14 cellular contexts compared by ENCODE assay signal in genomic region chr10:69464401-69464800, GRCh38. TPM values are rescaled to one million over a fixed set of nuclear protein-coding genes. Genes with fewer than 3 reads are reported as not detected.
DNase-seq lines count a peak whose midpoint lies in the region; ATAC-seq and TF ChIP-seq lines count a peak whose summit lies in the region.
"Had no signal": no experiment of that assay in that cellular context is flagged by ENCODE, and none has a peak within 500 bp of the region (broad histone marks: within the 10 kb centered on the region; RNA-seq: fewer than 3 reads in every experiment).

No MANE protein-coding gene starts in this region.

- H3K27ac Mint-ChIP-seq in stimulated activated memory B cell treated with anti-CD40 and anti-IgM and Interleukin-4, amounts not matched to agents 10 μg/mL and 1 μg/mL and 100 μg/mL, for 72 hours: peak overlapping the region; percentile 15
- H3K27ac Mint-ChIP-seq: HFFc6 had no signal

- ATAC-seq in lower lobe of right lung: no peak
- ATAC-seq in stimulated activated memory B cell treated with anti-CD40 and anti-IgM and Interleukin-4, amounts not matched to agents 10 μg/mL and 1 μg/mL and 100 μg/mL, for 72 hours: no peak

- H3K9me2 ChIP-seq in SK-N-SH: no peaks in the 10 kb centered on the region

- H3K36me3 ChIP-seq in adipocyte (ENCODE audit: control insufficient read depth, insufficient read depth, low read length, severe bottlenecking): no peaks in the 10 kb centered on the region
- no peaks in the 10 kb centered on the region for H3K36me3 ChIP-seq in lower lobe of right lung
- no peaks in the 10 kb centered on the region for H3K36me3 ChIP-seq in SK-N-SH (replicated peaks in 1 of 2; ENCODE audit: control insufficient read depth in 1 of 2, insufficient read depth in 2 of 2, low read length in 1 of 2)

- no peaks in the 10 kb centered on the region for H3K79me2 ChIP-seq in SK-N-SH (ENCODE audit: insufficient read depth)
- H3K79me2 ChIP-seq: parathyroid adenoma had no signal

- H3K4me3 Mint-ChIP-seq in stimulated activated memory B cell treated with anti-CD40 and anti-IgM and Interleukin-4, amounts not matched to agents 10 μg/mL and 1 μg/mL and 100 μg/mL, for 72 hours: no peak overlapping the region
- H3K4me3 Mint-ChIP-seq: HFFc6; stimulated activated naive CD8-positive, alpha-beta T cell treated with anti-CD3 and anti-CD28 coated beads, Interleukin-15, Interleukin-2, amounts not matched to agents 100 ng/mL and 50 ng/mL, for 24 hours had no signal

- H3K4me2 ChIP-seq in SK-N-SH: no peak overlapping the region

- H3K9me3 ChIP-seq in adipocyte (ENCODE audit: control insufficient read depth, low read length) (no peaks in the 10 kb centered on the region), lower lobe of right lung (no peaks in the 10 kb centered on the region), SK-N-SH (no peaks in the 10 kb centered on the region)

- H3K4me1 ChIP-seq in adipocyte (ENCODE audit: control insufficient read depth, insufficient read depth, low read length) (peaks cover 58% of the 10 kb centered on the region), lower lobe of right lung (peaks cover 73% of the 10 kb centered on the region), SK-N-SH (ENCODE audit: control insufficient read depth in 1 of 2, insufficient read depth in 2 of 2, low read depth in 1 of 2, low read length in 1 of 2) (peaks cover 8 to 23% of the 10 kb centered on the region in 2 experiments; a peak in 2 of 4 replicates)
- H3K4me1 ChIP-seq: parathyroid adenoma had no signal

- no peak for TF ChIP-seq CTCF in HL-60 (IDR thresholded peaks at IDR 0.05; ENCODE audit: insufficient read depth, low read length)
- no peak for TF ChIP-seq CTCF in lower lobe of right lung (IDR thresholded peaks at IDR 0.05)
- no peak for TF ChIP-seq CTCF in SK-N-SH (IDR thresholded peaks at IDR 0.05)

- no peaks in the 10 kb centered on the region for H3F3A ChIP-seq in SK-N-SH (replicated peaks; ENCODE audit: insufficient read depth)

- H2AFZ ChIP-seq in SK-N-SH (ENCODE audit: low read depth): no peak overlapping the region
- H2AFZ ChIP-seq: parathyroid adenoma had no signal

- H3K4me3 ChIP-seq in HL-60 (replicated peaks; ENCODE audit: insufficient read depth, low read length) (no peak overlapping the region), adipocyte (ENCODE audit: low read length) (no peak overlapping the region), lower lobe of right lung (no peak overlapping the region), SK-N-SH (ENCODE audit: low read depth in 2 of 2, low read length in 1 of 2) (no peak overlapping the region)

- H3K27me3 ChIP-seq in HL-60 (ENCODE audit: insufficient read depth, poor library complexity, severe bottlenecking) (no peaks in the 10 kb centered on the region), adipocyte (replicated peaks; ENCODE audit: control insufficient read depth, insufficient read depth, low read length) (no peaks in the 10 kb centered on the region), lower lobe of right lung (ENCODE audit: low read depth) (no peaks in the 10 kb centered on the region), SK-N-SH (ENCODE audit: insufficient read depth) (no peaks in the 10 kb centered on the region)

- H3K9ac ChIP-seq in adipocyte (ENCODE audit: low read length) (peak overlapping the region; percentile 59), SK-N-SH (no peak overlapping the region)
- H3K9ac ChIP-seq: parathyroid adenoma had no signal

- H4K20me1 ChIP-seq in SK-N-SH (ENCODE audit: insufficient read depth): no peaks in the 10 kb centered on the region

- no peak for DNase-seq in HL-60 (ENCODE audit: low read depth in 1 of 2, low spot score in 1 of 2)
- DNase-seq in adipocyte (ENCODE audit: low read depth): no peak
- DNase-seq in lower lobe of right lung: no peak
- DNase-seq in SK-N-SH: no peak
- DNase-seq in DMS153 (lab: John Stamatoyannopoulos, UW): no peak
- DNase-seq in RKO (ENCODE audit: low spot score): no peak
- DNase-seq: HFFc6; NCI-H1417; SHP77; stimulated activated CD4-positive, alpha-beta T cell treated with anti-CD3 and anti-CD28 coated beads, Interleukin-4, amount 100 ng/mL, for 1 hour had no signal

- no peak for TF ChIP-seq RAD21 in SK-N-SH (IDR thresholded peaks at IDR 0.05; ENCODE audit: low read length)

- POLR2A ChIA-PET in SK-N-SH (lab: Yijun Ruan, JAX): no interaction called here

- peaks cover 12% of the 10 kb centered on the region for H3K4me1 Mint-ChIP-seq in stimulated activated memory B cell treated with anti-CD40 and anti-IgM and Interleukin-4, amounts not matched to agents 10 μg/mL and 1 μg/mL and 100 μg/mL, for 72 hours

- H3K36me3 Mint-ChIP-seq in stimulated activated memory B cell treated with anti-CD40 and anti-IgM and Interleukin-4, amounts not matched to agents 10 μg/mL and 1 μg/mL and 100 μg/mL, for 72 hours: no peaks in the 10 kb centered on the region

- intact Hi-C loops in lower lobe of right lung (cut with DNase I): no loop called here

- TF ChIP-seq EP300 in SK-N-SH (IDR thresholded peaks at IDR 0.05; ENCODE audit: borderline replicate concordance in 1 of 2, low read depth in 1 of 2, low read length in 1 of 2): no peak

- H3K9me3 Mint-ChIP-seq in stimulated activated memory B cell treated with anti-CD40 and anti-IgM and Interleukin-4, amounts not matched to agents 10 μg/mL and 1 μg/mL and 100 μg/mL, for 72 hours: no peaks in the 10 kb centered on the region
- H3K9me3 Mint-ChIP-seq: HFFc6; stimulated activated naive CD8-positive, alpha-beta T cell treated with anti-CD3 and anti-CD28 coated beads, Interleukin-15, Interleukin-2, amounts not matched to agents 100 ng/mL and 50 ng/mL, for 24 hours had no signal

- peaks cover 6% of the 10 kb centered on the region for H3K27me3 Mint-ChIP-seq in stimulated activated memory B cell treated with anti-CD40 and anti-IgM and Interleukin-4, amounts not matched to agents 10 μg/mL and 1 μg/mL and 100 μg/mL, for 72 hours
- H3K27me3 Mint-ChIP-seq: stimulated activated naive CD8-positive, alpha-beta T cell treated with anti-CD3 and anti-CD28 coated beads, Interleukin-15, Interleukin-2, amounts not matched to agents 100 ng/mL and 50 ng/mL, for 24 hours had no signal

- WGBS in SK-N-SH (ENCODE audit: low lambda C conversion rate): 77% methylated on average over 7 of the region's 7 CpGs

- CTCF ChIA-PET in SK-N-SH (lab: Yijun Ruan, JAX): interaction anchor here (1.8 kb wide), 1 partner anchor 17 kb away, joined by 6 read pairs; no protein-coding TSS in a partner anchor

- peak overlapping the region; percentile 62 for H3K27ac ChIP-seq in HL-60 (replicated peaks)
- peak overlapping the region; percentile 74 for H3K27ac ChIP-seq in lower lobe of right lung
- no peak overlapping the region for H3K27ac ChIP-seq in SK-N-SH (ENCODE audit: low read depth in 2 of 2, low read length in 1 of 2)
- H3K27ac ChIP-seq: parathyroid adenoma had no signal

TF ChIP-seq in SK-N-SH, 30 proteins besides CTCF, POLR2A, EP300 and RAD21:
- TF ChIP-seq, protein P1, sequence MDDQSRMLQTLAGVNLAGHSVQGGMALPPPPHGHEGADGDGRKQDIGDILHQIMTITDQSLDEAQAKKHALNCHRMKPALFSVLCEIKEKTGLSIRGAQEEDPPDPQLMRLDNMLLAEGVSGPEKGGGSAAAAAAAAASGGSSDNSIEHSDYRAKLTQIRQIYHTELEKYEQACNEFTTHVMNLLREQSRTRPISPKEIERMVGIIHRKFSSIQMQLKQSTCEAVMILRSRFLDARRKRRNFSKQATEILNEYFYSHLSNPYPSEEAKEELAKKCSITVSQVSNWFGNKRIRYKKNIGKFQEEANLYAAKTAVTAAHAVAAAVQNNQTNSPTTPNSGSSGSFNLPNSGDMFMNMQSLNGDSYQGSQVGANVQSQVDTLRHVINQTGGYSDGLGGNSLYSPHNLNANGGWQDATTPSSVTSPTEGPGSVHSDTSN (IDR thresholded peaks at IDR 0.05): no peak
- no peak for TF ChIP-seq NRF1 (IDR thresholded peaks at IDR 0.05; ENCODE audit: low read depth, low read length)
- TF ChIP-seq TAF1 (IDR thresholded peaks at IDR 0.05; ENCODE audit: borderline replicate concordance, low read depth, low read length): no peak
- no peak for TF ChIP-seq YY1 (IDR thresholded peaks at IDR 0.05; ENCODE audit: low read depth)
- TF ChIP-seq POLR2AphosphoS5 (IDR thresholded peaks at IDR 0.05; ENCODE audit: low read depth, low read length): no peak
- TF ChIP-seq ELF1 (IDR thresholded peaks at IDR 0.05): no peak

RNA-seq across cellular contexts. Expression of gene TSPAN15, which starts 13.1 kb away (rescaled TPM):
- total RNA-seq in lower lobe of right lung: 46.1 TPM
- 8.5 and 13.8 TPM in 2 replicates for polyA plus RNA-seq in SK-N-SH (2012; rRNA removed)
- 8.0 and 9.7 TPM in 2 replicates for polyA plus RNA-seq in SK-N-SH (2012; cell fraction: cytosol; rRNA removed)
- polyA plus RNA-seq in SK-N-SH (2012; cell fraction: nucleus; rRNA removed): 7.3 and 8.3 TPM in 2 replicates

RNA-seq across cellular contexts. Expression of gene TACR2, which starts 47.7 kb away (rescaled TPM):
- 1.2 TPM for total RNA-seq in lower lobe of right lung
- polyA plus RNA-seq in SK-N-SH (2012; rRNA removed): 0.02 and 0.05 TPM in 2 replicates
- polyA plus RNA-seq in SK-N-SH (2012; cell fraction: cytosol; rRNA removed): 0.03 TPM in 1 of 2 replicates, not detected in the other
- polyA plus RNA-seq in SK-N-SH (2012; cell fraction: nucleus; rRNA removed): not detected in 2 replicates
- total RNA-seq: HFFc6, left lobe of liver had no signal

Comparison
In these comparisons a context has a peak if more than half of its experiments do, and no peak if none do; other contexts are left out.
1. H3K27ac ChIP-seq: peak in HL-60 (single experiment) and lower lobe of right lung (single experiment); none in SK-N-SH (0 of 2).